In genomic region chrX:46758163-46758955, GRCh38 we compare ENCODE assay signal across 8 cellular contexts. TPM values are rescaled to one million over a fixed set of nuclear protein-coding genes. Genes with fewer than 3 reads are reported as not detected.
DNase-seq lines count a peak whose midpoint lies in the region; ATAC-seq, FAIRE-seq and TF ChIP-seq lines count a peak whose summit lies in the region.

No MANE protein-coding gene starts in this region.

- TF ChIP-seq POLR2A in Peyer's patch (IDR thresholded peaks at IDR 0.05) = no peak
- TF ChIP-seq POLR2A in K562 (conservative IDR thresholded peaks at IDR 0.05) = no peak

- peak overlapping the region in 2 of 4 donors; percentile 60 to 83 for H3K27ac ChIP-seq in Peyer's patch
- no peak overlapping the region for H3K27ac ChIP-seq in K562 (ENCODE audit: extremely low read depth, low read depth, low read length)

- H3K4me3 ChIP-seq in Peyer's patch (peak overlapping the region; percentile 40 to 67 (median 55)), K562 (0 out of 2 replicates have a peak overlapping the region, but pooled peaks have one; percentile 26)

- no peak for TF ChIP-seq RAD21 in K562 (CRISPR knock-in tag; conservative IDR thresholded peaks at IDR 0.05 in 1 of 2, IDR thresholded peaks at IDR 0.05 in 1 of 2)

- POLR2A ChIA-PET in K562 (lab: Yijun Ruan, JAX) = no interaction called here

- H3K79me2 ChIP-seq in K562 (ENCODE audit: control insufficient read depth, insufficient read depth, low read length) = no peaks in the 10 kb centered on the region

- DNase-seq in Peyer's patch (peak in 2 of 3 donors; percentile 27 to 51), K562 (ENCODE audit: extremely low read depth in 1 of 4, low spot score in 3 of 4) (no peak), left colon (peak in 1 of 2 donors; percentile 20), cortex of kidney (lab: John Stamatoyannopoulos, UW) (no peak), NCI-H345 treated with DMSO at 0.1 percent for 48 hours (lab: John Stamatoyannopoulos, UW; ENCODE audit: unreplicated experiment) (no peak)
- DNase-seq in stimulated activated CD4-positive, alpha-beta T cell treated with anti-CD3 and anti-CD28 coated beads, TNF-alpha, amount 100 ng/mL, for 24 hours (ENCODE audit: low read depth in 3 of 3) = peak in 2 of 3 experiments; percentile 5 to 14

- no peak overlapping the region; a peak in 1 of 4 replicates for H3K9ac ChIP-seq in K562 (ENCODE audit: insufficient read depth in 1 of 2, low read depth in 2 of 2, low read length in 2 of 2)

- TF ChIP-seq EP300 in K562 (IDR thresholded peaks at IDR 0.05; ENCODE audit: low read length) = no peak

- no TSS peak for BruUV-seq in K562 (replicated peaks; lab: Mats Ljungman, UMichigan)

- no peak for FAIRE-seq in K562 (lab: Jason Lieb, UNC)

- H3K4me1 ChIP-seq in Peyer's patch = no peaks in the 10 kb centered on the region
- H3K4me1 ChIP-seq in K562 (replicated peaks in 1 of 2; ENCODE audit: control insufficient read depth in 2 of 2, insufficient read depth in 2 of 2, low read length in 2 of 2) = peaks cover 0 to 12% of the 10 kb centered on the region in 2 experiments; a peak in 2 of 5 replicates

- TF ChIP-seq CTCF in Peyer's patch (IDR thresholded peaks at IDR 0.05) (no peak), K562 (IDR thresholded peaks at IDR 0.05 in 2 of 3, conservative IDR thresholded peaks at IDR 0.05 in 1 of 3; ENCODE audit: insufficient read depth in 2 of 3, low read depth in 1 of 3, low read length in 3 of 3) (no peak)

- H3K27me3 ChIP-seq in Peyer's patch (no peaks in the 10 kb centered on the region), K562 (ENCODE audit: control insufficient read depth in 2 of 2, insufficient read depth in 2 of 2, low read length in 2 of 2) (peaks cover 0 to 8% of the 10 kb centered on the region in 2 experiments; a peak in 2 of 5 replicates)

- H4K20me1 ChIP-seq in K562 (replicated peaks; ENCODE audit: control insufficient read depth, insufficient read depth, low read length) = no peaks in the 10 kb centered on the region

- H2AFZ ChIP-seq in K562 (ENCODE audit: low read depth, low read length) = no peak overlapping the region

- H3K36me3 ChIP-seq in Peyer's patch (no peaks in the 10 kb centered on the region), K562 (ENCODE audit: control insufficient read depth, insufficient read depth, low read length) (no peaks in the 10 kb centered on the region)

- ATAC-seq in GM18868 (IDR thresholded peaks at IDR 0.05; ENCODE audit: unreplicated experiment) (peak; percentile 11), HG02884 (IDR thresholded peaks at IDR 0.05; ENCODE audit: unreplicated experiment) (peak; percentile 10), K562 (no peak), left colon (peak; percentile 50)

- WGBS in K562 (ENCODE audit: insufficient coverage, low coverage, missing lambda C conversion rate) = 27% methylated on average over 13 of the region's 47 CpGs

- H3K9me1 ChIP-seq in K562 (ENCODE audit: control insufficient read depth, insufficient read depth, low read length) = no peaks in the 10 kb centered on the region

- in situ Hi-C loops in K562 (cut with MboI) = no loop called here

- CTCF ChIA-PET in K562 (lab: Yijun Ruan, JAX; ENCODE audit: low intra/inter-chr PET ratio) = interaction anchor here (1.1 to 1.2 kb wide), 2 partner anchors 272 to 335 kb away, joined by 3 to 5 read pairs; no protein-coding TSS in a partner anchor

- intact Hi-C loops in K562 (cut with micrococcal nuclease) (loop anchor here (2.0 kb wide), 1 partner anchor 334 kb away; no protein-coding TSS in a partner anchor), left colon (cut with DNase I, micrococcal nuclease) (no loop called here)

- H3K9me3 ChIP-seq in Peyer's patch = no peaks in the 10 kb centered on the region
- H3K9me3 ChIP-seq in K562 (replicated peaks; ENCODE audit: control insufficient read depth, insufficient read depth, low read depth, low read length) = no peaks in the 10 kb centered on the region

- no peak overlapping the region for H3K4me2 ChIP-seq in K562 (ENCODE audit: insufficient read depth, low read length)

TF ChIP-seq in K562, 482 proteins besides CTCF, POLR2A, EP300 and RAD21:
- TF ChIP-seq NR3C1 (CRISPR knock-in tag; IDR thresholded peaks at IDR 0.05) (no peak), ZNF263 (CRISPR knock-in tag; IDR thresholded peaks at IDR 0.05; ENCODE audit: borderline replicate concordance) (peak; percentile 24; the same call in 1 of the 2 replicates)

RNA-seq across cellular contexts. Expression of gene SLC9A7, which starts 0.6 kb away (rescaled TPM):
- 1 to 10 TPM in 3 of 4 donors, under 1 TPM in 1; 0.35 to 9.1 (median 2.2) TPM for total RNA-seq in Peyer's patch
- total RNA-seq in K562 (2011; cell fraction: chromatin; rRNA removed; ENCODE audit: low replicate concordance) = 0.07 and 0.21 TPM in 2 replicates
- total RNA-seq in K562 (2011; cell fraction: nucleolus; rRNA removed) = under 0.01 and 0.33 TPM in 2 replicates
- 0.73 and 0.92 TPM in 2 replicates for total RNA-seq in K562 (2011; cell fraction: nucleoplasm; rRNA removed)
- total RNA-seq in K562 (2014; rRNA removed) = 0.04 TPM in 1 of 2 replicates, not detected in the other
- total RNA-seq in K562 (2014; rRNA removed; fragmentation: Illumina TruSeq; extraction: Trizol) = 0.04 TPM in 1 of 2 replicates, not detected in the other
- not detected in 2 replicates for total RNA-seq in K562 (2015; rRNA removed; fragmentation: Illumina TruSeq; extraction: Trizol)
- total RNA-seq in K562 (2021) = 0.13 and 0.18 TPM in 2 replicates
- 0.01 and 0.06 TPM in 2 replicates for polyA plus RNA-seq in K562 (2011; rRNA removed)
- polyA plus RNA-seq in K562 (2011; cell fraction: cytosol; rRNA removed) = 0.01 TPM in 1 of 2 replicates, not detected in the other
- polyA plus RNA-seq in K562 (2011; cell fraction: nucleus; rRNA removed) = 0.03 TPM in 2 replicates
- polyA plus RNA-seq in K562 (2012) = 0.03 and 0.06 TPM in 2 replicates
- polyA plus RNA-seq in K562 (2014; fragmentation: Illumina TruSeq; extraction: Trizol) = 0.01 and 0.13 TPM in 2 replicates
- polyA plus RNA-seq in K562 (2014; fragmentation: Nextera tagmentation; extraction: Ambion mirVana) = not detected
- polyA plus RNA-seq in K562 (2014; rRNA removed) = 0.53 TPM in 1 of 2 replicates, not detected in the other
- polyA minus RNA-seq in K562 (2011; rRNA and poly(A)+ RNA removed) = 0.04 and 0.06 TPM in 2 replicates
- 0.10 TPM in 1 of 2 replicates, not detected in the other for polyA minus RNA-seq in K562 (2011; cell fraction: cytosol; rRNA and poly(A)+ RNA removed)
- 0.27 TPM in 1 of 2 replicates, not detected in the other for polyA minus RNA-seq in K562 (2011; cell fraction: nucleus; rRNA and poly(A)+ RNA removed)
- total RNA-seq in left colon = 1 to 10 TPM in 1 of 2 donors, under 1 TPM in 1; 0.95 to 1.9 TPM

Comparison
In these comparisons a context has a peak if more than half of its experiments do, and no peak if none do; other contexts are left out.
1. DNase-seq: peak in Peyer's patch (2 of 3) and stimulated activated CD4-positive, alpha-beta T cell treated with anti-CD3 and anti-CD28 coated beads, TNF-alpha, amount 100 ng/mL, for 24 hours (2 of 3); none in K562 (0 of 4), cortex of kidney (single experiment) and NCI-H345 treated with DMSO at 0.1 percent for 48 hours (single experiment).